Comparison of ENCODE assay signal across 8 cellular contexts in genomic region chr2:119290859-119291587, GRCh38.
DNase-seq lines count a peak whose midpoint lies in the region; ATAC-seq and TF ChIP-seq lines count a peak whose summit lies in the region.

No MANE protein-coding gene starts in this region.

- peak; percentile 79 for ATAC-seq in GM19025 (IDR thresholded peaks at IDR 0.05; ENCODE audit: low read depth, unreplicated experiment)
- no peak for ATAC-seq in GM18498 (IDR thresholded peaks at IDR 0.05; ENCODE audit: unreplicated experiment)

- in situ Hi-C loops in astrocyte of the cerebellum (cut with HindIII; ENCODE audit: low sequenced_read_pairs): no loop called here

- H3K4me3 ChIP-seq in astrocyte of the cerebellum (ENCODE audit: low read depth, low read length): no peak overlapping the region

- DNase-seq in AG08395 (ENCODE audit: low spot score) (peak; percentile 68), M059J (ENCODE audit: low read depth) (peak; percentile 27), SKM-1 (lab: John Stamatoyannopoulos, UW; ENCODE audit: unreplicated experiment) (peak; percentile 23), astrocyte of the cerebellum (ENCODE audit: low read depth) (peak; percentile 46), iPS-NIHi7 (ENCODE audit: extremely low spot score) (peak; percentile 92)
- DNase-seq in stimulated activated CD4-positive, alpha-beta T cell treated with anti-CD3 and anti-CD28 coated beads, Interleukin-1b, Interleukin-23, amount 100 ng/mL, for 48 hours: peak; percentile 65

- peak; percentile 98 for TF ChIP-seq CTCF in astrocyte of the cerebellum (IDR thresholded peaks at IDR 0.05; ENCODE audit: low read depth, low read length, missing control alignments)

Comparison
In these comparisons a context has a peak if more than half of its experiments do, and no peak if none do; other contexts are left out.
1. DNase-seq: peak in every context shown above with its lines; median percentile 92 in iPS-NIHi7; 68 in AG08395; 65 in stimulated activated CD4-positive, alpha-beta T cell treated with anti-CD3 and anti-CD28 coated beads, Interleukin-1b, Interleukin-23, amount 100 ng/mL, for 48 hours; 46 in astrocyte of the cerebellum; 27 in M059J; 23 in SKM-1.